In the genomic region with DNA sequence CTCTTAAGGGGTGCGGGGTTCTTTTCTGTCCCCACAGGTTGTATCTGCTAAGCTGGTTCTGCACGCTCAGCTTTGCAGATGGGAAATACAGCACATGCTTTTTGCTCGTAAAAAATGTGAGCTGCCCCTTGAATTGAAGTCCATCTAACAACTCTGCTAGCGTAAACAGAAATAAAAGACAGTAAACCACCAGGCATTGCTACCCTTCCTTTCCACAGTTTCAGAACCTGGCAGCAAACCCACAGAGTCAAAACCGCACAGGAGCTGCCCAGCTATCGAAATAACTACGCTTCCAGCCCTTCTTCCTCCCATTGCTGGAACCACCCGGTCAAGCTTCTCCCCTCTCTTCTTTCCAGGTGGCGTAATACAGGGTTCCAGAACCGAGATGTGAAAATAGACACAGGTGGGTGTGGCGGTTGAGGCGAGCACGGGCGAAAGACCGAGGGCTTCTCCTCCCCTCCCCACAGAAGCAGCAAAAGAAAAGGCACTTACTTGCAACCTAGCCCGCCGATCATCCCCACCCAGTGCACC, we compare ENCODE assay signal across 8 cellular contexts. TPM values are rescaled to one million over a fixed set of nuclear protein-coding genes. Genes with fewer than 3 reads are reported as not detected.
DNase-seq lines count a peak whose midpoint lies in the region; ATAC-seq and TF ChIP-seq lines count a peak whose summit lies in the region.

No MANE protein-coding gene starts in this region.

- intact Hi-C loops in thyroid gland (cut with DNase I), result no loop called here

- in situ Hi-C loops in GM13977 (cut with MboI; ENCODE audit: low pct_unique_long_range_greater_than_20kb, low sequenced_read_pairs, unreplicated experiment), result no loop called here

- H3K36me3 Mint-ChIP-seq in endodermal cell (ENCODE audit: low read depth), result no peaks in the 10 kb centered on the region
- no peaks in the 10 kb centered on the region for H3K36me3 Mint-ChIP-seq in nephron (ENCODE audit: low read depth)

- 6 to 16% methylated on average over 4 to 17 of the region's 17 CpGs for WGBS in endodermal cell (ENCODE audit: insufficient coverage in 1 of 2, insufficient read length in 1 of 2), 2 experiments
- WGBS in thyroid gland, 2 donors, result 1% methylated on average over 15 to 17 of the region's 17 CpGs

- TF ChIP-seq CTCF in BE2C (IDR thresholded peaks at IDR 0.05; ENCODE audit: low read depth, low read length) (no peak), endodermal cell (conservative IDR thresholded peaks at IDR 0.05) (no peak), nephron (IDR thresholded peaks at IDR 0.05; ENCODE audit: unreplicated experiment in 3 of 3) (no peak), GM13977 (IDR thresholded peaks at IDR 0.05; ENCODE audit: extremely low read depth, insufficient read depth, missing control alignments) (no peak), thyroid gland (IDR thresholded peaks at IDR 0.05) (no peak)

- H3K27ac Mint-ChIP-seq in endodermal cell (no peak overlapping the region), nephron (peak overlapping the region in 2 of 3 experiments; percentile 17 to 45)

- H3K4me1 ChIP-seq in BE2C, result no peaks in the 10 kb centered on the region
- H3K4me1 ChIP-seq in endodermal cell (ENCODE audit: control insufficient read depth, insufficient read depth, low read length), result no peaks in the 10 kb centered on the region
- H3K4me1 ChIP-seq in thyroid gland, result peaks cover 0 to 10% of the 10 kb centered on the region in 2 donors

- peaks cover 74% of the 10 kb centered on the region for H3K27me3 Mint-ChIP-seq in endodermal cell (ENCODE audit: insufficient read depth)
- H3K27me3 Mint-ChIP-seq in nephron (ENCODE audit: low read depth), result peaks cover 62% of the 10 kb centered on the region

- H3K4me3 Mint-ChIP-seq in endodermal cell, result peak overlapping the region; percentile 70
- peak overlapping the region; percentile 84 to 89 (median 85) for H3K4me3 Mint-ChIP-seq in nephron

- ATAC-seq in GM19438 (IDR thresholded peaks at IDR 0.05; ENCODE audit: low read depth, unreplicated experiment), result peak; percentile 51

- no peak overlapping the region for H3K9ac ChIP-seq in endodermal cell (ENCODE audit: extremely low read depth, low read length, poor library complexity, severe bottlenecking)

- H3K27me3 ChIP-seq in BE2C (no peaks in the 10 kb centered on the region), endodermal cell (ENCODE audit: control insufficient read depth, insufficient read depth, low read length, poor library complexity, severe bottlenecking) (peaks cover 97% of the 10 kb centered on the region), thyroid gland (no peaks in the 10 kb centered on the region)

- no peaks in the 10 kb centered on the region for H3K36me3 ChIP-seq in BE2C
- H3K36me3 ChIP-seq in endodermal cell (ENCODE audit: control insufficient read depth, insufficient read depth, low read length), result no peaks in the 10 kb centered on the region
- H3K36me3 ChIP-seq in thyroid gland, result no peaks in the 10 kb centered on the region

- no peaks in the 10 kb centered on the region for H3K9me3 Mint-ChIP-seq in endodermal cell
- no peaks in the 10 kb centered on the region for H3K9me3 Mint-ChIP-seq in nephron

- no peak for DNase-seq in BE2C
- peak; percentile 89 for DNase-seq in NCI-H69 (lab: John Stamatoyannopoulos, UW)
- no peak for DNase-seq in endodermal cell
- DNase-seq in GM13977 (ENCODE audit: low spot score), result no peak
- no peak for DNase-seq in thyroid gland
- DNase-seq in RKO (ENCODE audit: low spot score), result no peak

- H3K4me1 Mint-ChIP-seq in endodermal cell (peaks cover 14% of the 10 kb centered on the region), nephron (peaks cover 9% of the 10 kb centered on the region)

- H3K4me3 ChIP-seq in BE2C (ENCODE audit: low read depth, low read length), result peak overlapping the region; percentile 80
- peak overlapping the region; percentile 73 for H3K4me3 ChIP-seq in endodermal cell (ENCODE audit: low read length)
- peak overlapping the region in 1 of 3 donors; percentile 42 for H3K4me3 ChIP-seq in thyroid gland (replicated peaks in 1 of 3)

- no peak overlapping the region for H3K27ac ChIP-seq in endodermal cell (ENCODE audit: low read depth, low read length)
- H3K27ac ChIP-seq in thyroid gland, result peak overlapping the region in 1 of 3 donors; percentile 40

- TF ChIP-seq POLR2A in thyroid gland (IDR thresholded peaks at IDR 0.05), result no peak

- H3K9me3 ChIP-seq in BE2C, result no peaks in the 10 kb centered on the region
- no peaks in the 10 kb centered on the region for H3K9me3 ChIP-seq in endodermal cell (ENCODE audit: control insufficient read depth, low read length)
- no peaks in the 10 kb centered on the region for H3K9me3 ChIP-seq in thyroid gland

RNA-seq across cellular contexts. Expression of gene SCN9A, which starts 0.5 kb away (rescaled TPM):
- 2.2 TPM for polyA plus RNA-seq in BE2C (2012; ENCODE audit: insufficient read depth, insufficient read length, low read depth)
- total RNA-seq in endodermal cell (under 1 TPM; 0.13 to 0.35 TPM), thyroid gland (1 to 10 TPM; 2.3 to 6.7 (median 5.1) TPM)
- 1.2 TPM for polyA plus RNA-seq in endodermal cell (2013, experiment 1 of 2)
- polyA plus RNA-seq in endodermal cell (2013, experiment 2 of 2), result 0.91 TPM
